34 cellular contexts compared by ENCODE assay signal in genomic region chr19:30167976-30168635, GRCh38.
"Had no signal": no experiment of that assay in that cellular context is flagged by ENCODE, and none has a peak within 500 bp of the region (broad histone marks: within the 10 kb centered on the region; RNA-seq: fewer than 3 reads in every experiment).

No MANE protein-coding gene starts in this region.

- ATAC-seq: activated CD4-positive, CD25-positive, alpha-beta regulatory T cell treated with anti-CD3 and anti-CD28 coated beads, Interleukin-2, amount 50 U/mL, for 24 hours; gastrocnemius medialis; lower lobe of right lung; mucosa of descending colon; SK-N-SH treated with all-trans-retinoic acid at 6 μM for 48 hours; stimulated activated naive B cell treated with anti-CD40 and anti-IgM and Interleukin-4, amounts not matched to agents 10 μg/mL and 1 μg/mL and 100 μg/mL, for 72 hours; T-helper 17 cell; upper lobe of right lung had no signal

- H3K27ac ChIP-seq: brain microvascular endothelial cell, esophagus squamous epithelium, gastrocnemius medialis, lower lobe of right lung, ovary, stomach, thyroid gland, upper lobe of right lung, WERI-Rb-1 had no signal

- H3K4me3 ChIP-seq: esophagus squamous epithelium, gastrocnemius medialis, lower lobe of right lung, mucosa of descending colon, ovary, smooth muscle cell, stomach, thyroid gland, upper lobe of right lung had no signal

- H3K27me3 Mint-ChIP-seq: activated CD4-positive, alpha-beta T cell treated with anti-CD3 and anti-CD28 coated beads, Interleukin-2, amount 10 ng/mL, durations not matched to agents 24 days and 14 days; activated naive CD4-positive, alpha-beta T cell treated with anti-CD3 and anti-CD28 coated beads, Interleukin-2, amount 10 ng/mL, durations not matched to agents 7 days and 5 days; activated naive CD8-positive, alpha-beta T cell treated with anti-CD3 and anti-CD28 coated beads, Interleukin-2, amount 10 ng/mL, durations not matched to agents 7 days and 5 days; progenitor cell of endocrine pancreas; T-helper 17 cell had no signal

- H3K27me3 ChIP-seq: brain microvascular endothelial cell, esophagus squamous epithelium, gastrocnemius medialis, ovary, thyroid gland, upper lobe of right lung had no signal

- H3K27ac Mint-ChIP-seq: activated CD4-positive, alpha-beta memory T cell treated with anti-CD3 and anti-CD28 coated beads for 36 hours; activated CD4-positive, alpha-beta T cell treated with anti-CD3 and anti-CD28 coated beads, Interleukin-2, amount 10 ng/mL, durations not matched to agents 24 days and 14 days; activated naive CD4-positive, alpha-beta T cell treated with anti-CD3 and anti-CD28 coated beads, Interleukin-2, amount 10 ng/mL, durations not matched to agents 7 days and 5 days; activated naive CD8-positive, alpha-beta T cell treated with anti-CD3 and anti-CD28 coated beads, Interleukin-2, amount 10 ng/mL, durations not matched to agents 7 days and 5 days; endodermal cell; nephron; progenitor cell of endocrine pancreas; stimulated activated naive B cell treated with anti-CD40 and anti-IgM and Interleukin-4, amounts not matched to agents 10 μg/mL and 1 μg/mL and 100 μg/mL, for 72 hours; T-helper 17 cell had no signal

- H3K9me3 ChIP-seq: esophagus squamous epithelium, gastrocnemius medialis, lower lobe of right lung, mucosa of descending colon, ovary, stomach, thyroid gland, upper lobe of right lung had no signal

- H3K4me1 Mint-ChIP-seq: activated CD4-positive, alpha-beta T cell treated with anti-CD3 and anti-CD28 coated beads, Interleukin-2, amount 10 ng/mL, durations not matched to agents 24 days and 14 days; activated naive CD4-positive, alpha-beta T cell treated with anti-CD3 and anti-CD28 coated beads, Interleukin-2, amount 10 ng/mL, durations not matched to agents 7 days and 5 days; activated naive CD8-positive, alpha-beta T cell treated with anti-CD3 and anti-CD28 coated beads, Interleukin-2, amount 10 ng/mL, durations not matched to agents 7 days and 5 days; endodermal cell; T-helper 17 cell had no signal

- DNase-seq: activated CD4-positive, alpha-beta memory T cell treated with anti-CD3 and anti-CD28 coated beads for 36 hours; activated CD4-positive, alpha-beta T cell treated with anti-CD3 and anti-CD28 coated beads, Interleukin-2, amount 10 ng/mL, durations not matched to agents 24 days and 14 days; activated CD8-positive, alpha-beta memory T cell treated with anti-CD3 and anti-CD28 coated beads, Interleukin-2, amount 50 U/mL, for 4 hours; activated gamma-delta T cell; activated naive CD4-positive, alpha-beta T cell treated with anti-CD3 and anti-CD28 coated beads, Interleukin-2, amount 10 ng/mL, durations not matched to agents 7 days and 5 days; activated naive CD8-positive, alpha-beta T cell treated with anti-CD3 and anti-CD28 coated beads, Interleukin-2, amount 10 ng/mL, durations not matched to agents 7 days and 5 days; activated T-cell treated with anti-CD3 and anti-CD28 coated beads, Interleukin-2, amount 50 U/mL, for 1 hour; brain microvascular endothelial cell; caudate nucleus; endodermal cell; esophagus squamous epithelium; gastrocnemius medialis; hippocampal formation; kidney; lower lobe of right lung; mesendoderm; mucosa of descending colon; ovary; retina; stimulated activated CD4-positive, alpha-beta T cell treated with anti-CD3 and anti-CD28 coated beads, Interleukin-1b, Interleukin-23, amount 100 ng/mL, for 48 hours; stimulated activated CD4-positive, alpha-beta T cell treated with anti-CD3 and anti-CD28 coated beads, Interleukin-4, amount 100 ng/mL, for 4 hours; stimulated activated CD8-positive, alpha-beta memory T cell treated with anti-CD3 and anti-CD28 coated beads, Interleukin-4, amount 100 ng/mL, for 48 hours; stimulated activated naive B cell treated with anti-CD40 and anti-IgM and Interleukin-4, amounts not matched to agents 10 μg/mL and 1 μg/mL and 100 μg/mL, for 72 hours; stomach; T-helper 17 cell; T1000; thyroid gland; upper lobe of right lung; WERI-Rb-1 had no signal

- H3K4me1 ChIP-seq: esophagus squamous epithelium, gastrocnemius medialis, lower lobe of right lung, stomach, thyroid gland, upper lobe of right lung had no signal

- H3K9me3 Mint-ChIP-seq: activated CD4-positive, alpha-beta memory T cell treated with anti-CD3 and anti-CD28 coated beads for 36 hours; activated CD4-positive, alpha-beta T cell treated with anti-CD3 and anti-CD28 coated beads, Interleukin-2, amount 10 ng/mL, durations not matched to agents 24 days and 14 days; activated naive CD8-positive, alpha-beta T cell treated with anti-CD3 and anti-CD28 coated beads, Interleukin-2, amount 10 ng/mL, durations not matched to agents 7 days and 5 days; endodermal cell; nephron had no signal

- H3K4me3 Mint-ChIP-seq: activated CD4-positive, alpha-beta memory T cell treated with anti-CD3 and anti-CD28 coated beads for 36 hours; activated CD4-positive, alpha-beta T cell treated with anti-CD3 and anti-CD28 coated beads, Interleukin-2, amount 10 ng/mL, durations not matched to agents 24 days and 14 days; activated naive CD4-positive, alpha-beta T cell treated with anti-CD3 and anti-CD28 coated beads, Interleukin-2, amount 10 ng/mL, durations not matched to agents 7 days and 5 days; activated naive CD8-positive, alpha-beta T cell treated with anti-CD3 and anti-CD28 coated beads, Interleukin-2, amount 10 ng/mL, durations not matched to agents 7 days and 5 days; endodermal cell; nephron; stimulated activated naive B cell treated with anti-CD40 and anti-IgM and Interleukin-4, amounts not matched to agents 10 μg/mL and 1 μg/mL and 100 μg/mL, for 72 hours; T-helper 17 cell had no signal

- H3K36me3 Mint-ChIP-seq: activated CD4-positive, alpha-beta memory T cell treated with anti-CD3 and anti-CD28 coated beads for 36 hours; activated naive CD4-positive, alpha-beta T cell treated with anti-CD3 and anti-CD28 coated beads, Interleukin-2, amount 10 ng/mL, durations not matched to agents 7 days and 5 days; activated naive CD8-positive, alpha-beta T cell treated with anti-CD3 and anti-CD28 coated beads, Interleukin-2, amount 10 ng/mL, durations not matched to agents 7 days and 5 days; stimulated activated naive B cell treated with anti-CD40 and anti-IgM and Interleukin-4, amounts not matched to agents 10 μg/mL and 1 μg/mL and 100 μg/mL, for 72 hours had no signal

- H3K36me3 ChIP-seq: brain microvascular endothelial cell, esophagus squamous epithelium, gastrocnemius medialis, lower lobe of right lung, ovary, stomach, thyroid gland, upper lobe of right lung, WERI-Rb-1 had no signal
